Comparison of ENCODE assay signal across 8 cellular contexts in the genomic region with DNA sequence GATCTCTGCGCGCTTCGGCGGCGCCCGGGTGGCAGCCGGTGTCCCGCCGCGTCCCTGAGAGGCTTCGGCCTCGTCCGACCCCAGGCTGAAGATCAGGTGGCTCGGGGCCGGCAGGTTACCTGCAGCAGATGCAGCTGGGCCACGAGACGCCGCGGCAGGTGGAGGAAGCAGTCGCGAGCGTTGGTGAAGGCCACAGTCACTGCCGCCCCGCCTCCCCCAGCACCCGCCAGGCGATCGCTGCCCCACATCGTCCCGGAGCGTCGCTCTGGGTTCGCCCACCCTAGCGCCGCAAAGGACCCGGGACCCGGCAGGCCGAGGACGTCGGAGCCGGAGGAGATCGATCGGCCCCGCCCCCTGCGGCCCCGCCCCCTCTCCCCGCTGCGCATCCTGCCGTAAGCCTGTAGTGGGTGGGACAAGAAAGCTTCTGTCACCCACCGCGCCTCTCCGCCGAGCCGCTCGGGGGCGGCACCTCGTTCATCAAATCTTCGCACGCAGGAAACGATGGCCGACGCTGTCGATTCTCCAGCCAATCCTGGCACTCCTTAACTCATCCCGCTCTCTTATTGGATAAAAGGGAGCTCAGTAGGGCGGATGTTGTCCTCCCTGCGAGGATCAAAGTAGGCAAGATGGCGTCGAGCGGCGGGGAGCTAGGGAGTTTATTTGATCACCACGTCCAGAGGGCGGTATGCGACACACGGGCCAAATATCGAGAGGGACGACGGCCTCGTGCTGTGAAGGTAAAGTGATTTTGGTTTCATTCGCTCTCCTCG. TPM values are rescaled to one million over a fixed set of nuclear protein-coding genes. Genes with fewer than 3 reads are reported as not detected.
DNase-seq lines count a peak whose midpoint lies in the region; ATAC-seq and TF ChIP-seq lines count a peak whose summit lies in the region.

A gene (minus strand): TSS at position 333 of the 770 bp plus-strand sequence. CDS start 85 bp downstream, at position 248.
A gene (plus strand): TSS at position 608 of the 770 bp plus-strand sequence. CDS start 19 bp downstream, at position 627.

- ATAC-seq in GM19328 (IDR thresholded peaks at IDR 0.05; ENCODE audit: unreplicated experiment) (peak; percentile 94), HG03520 (IDR thresholded peaks at IDR 0.05; ENCODE audit: unreplicated experiment) (peak; percentile 93)

- peak within 1 kb of the TSS; percentile 98 for H3K27ac Mint-ChIP-seq in activated CD4-positive, alpha-beta T cell treated with anti-CD3 and anti-CD28 coated beads, Interleukin-2, amount 10 ng/mL, durations not matched to agents 24 days and 14 days

- peaks cover 29% of the 10 kb centered on the region for H3K36me3 Mint-ChIP-seq in activated CD4-positive, alpha-beta T cell treated with anti-CD3 and anti-CD28 coated beads, Interleukin-2, amount 10 ng/mL, durations not matched to agents 24 days and 14 days (ENCODE audit: low read depth)

- peak within 1 kb of the TSS; percentile 83 to 90 for H3K9ac ChIP-seq in colonic mucosa (ENCODE audit: low read depth in 2 of 2, low read length in 2 of 2)

- H3K4me1 ChIP-seq in colonic mucosa = no peaks in the 10 kb centered on the region

- no peaks in the 10 kb centered on the region for H3K27me3 ChIP-seq in colonic mucosa
- H3K27me3 ChIP-seq in layer of hippocampus (ENCODE audit: control insufficient read depth, insufficient read depth, low read length) = no peaks in the 10 kb centered on the region

- H3K4me1 Mint-ChIP-seq in activated CD4-positive, alpha-beta T cell treated with anti-CD3 and anti-CD28 coated beads, Interleukin-2, amount 10 ng/mL, durations not matched to agents 24 days and 14 days = peaks cover 22% of the 10 kb centered on the region

- DNase-seq in NCI-H526 treated with DMSO at 0.1 percent for 48 hours (lab: John Stamatoyannopoulos, UW) = peak; percentile 99
- DNase-seq in activated CD4-positive, alpha-beta T cell treated with anti-CD3 and anti-CD28 coated beads, Interleukin-2, amount 10 ng/mL, durations not matched to agents 24 days and 14 days = peak; percentile 98
- peak; percentile 97 for DNase-seq in colonic mucosa
- peak; percentile 88 to 91 for DNase-seq in stimulated activated CD4-positive, alpha-beta T cell treated with anti-CD3 and anti-CD28 coated beads, Interleukin-1b, Interleukin-23, amount 100 ng/mL, for 4 hours (ENCODE audit: low read depth in 2 of 2)

- no peaks in the 10 kb centered on the region for H3K9me3 ChIP-seq in colonic mucosa

- H3K27me3 Mint-ChIP-seq in activated CD4-positive, alpha-beta T cell treated with anti-CD3 and anti-CD28 coated beads, Interleukin-2, amount 10 ng/mL, durations not matched to agents 24 days and 14 days = peaks cover 2% of the 10 kb centered on the region

- TF ChIP-seq CTCF in C4-2B (conservative IDR thresholded peaks at IDR 0.05) (peak; percentile 82), colonic mucosa (IDR thresholded peaks at IDR 0.05) (peak; percentile 35)

- H3K9me3 Mint-ChIP-seq in activated CD4-positive, alpha-beta T cell treated with anti-CD3 and anti-CD28 coated beads, Interleukin-2, amount 10 ng/mL, durations not matched to agents 24 days and 14 days = peaks cover 4% of the 10 kb centered on the region

- peak within 1 kb of the TSS; percentile 98 for H3K4me3 Mint-ChIP-seq in activated CD4-positive, alpha-beta T cell treated with anti-CD3 and anti-CD28 coated beads, Interleukin-2, amount 10 ng/mL, durations not matched to agents 24 days and 14 days

- H3K36me3 ChIP-seq in colonic mucosa = peaks cover 15% of the 10 kb centered on the region

- intact Hi-C loops in activated CD4-positive, alpha-beta T cell treated with anti-CD3 and anti-CD28 coated beads, Interleukin-2, amount 10 ng/mL, durations not matched to agents 24 days and 14 days (cut with micrococcal nuclease) = loop anchor here (1.0 to 5.0 kb wide), 13 partner anchors 44 to 1474 kb away; a partner anchor contains a TSS
- intact Hi-C loops in colonic mucosa (cut with DNase I) = loop anchor here (10.0 kb wide), 1 partner anchor 74 kb away; no protein-coding TSS in a partner anchor

- peak within 1 kb of the TSS; percentile 77 for H3K4me3 ChIP-seq in colonic mucosa

- H3K27ac ChIP-seq in C4-2B (peak within 1 kb of the TSS; percentile 77), colonic mucosa (peak within 1 kb of the TSS; percentile 81), layer of hippocampus (ENCODE audit: low read depth, low read length) (peak within 1 kb of the TSS; percentile 87)

RNA-seq across cellular contexts. Expression of the first gene that starts in this region (rescaled TPM):
- 14.4 and 14.8 TPM in 2 replicates for total RNA-seq in activated CD4-positive, alpha-beta T cell treated with anti-CD3 and anti-CD28 coated beads, Interleukin-2, amount 10 ng/mL, durations not matched to agents 24 days and 14 days
- total RNA-seq in colonic mucosa = 10 to 100 TPM; 18.4 to 20.6 TPM

RNA-seq across cellular contexts. Expression of the second gene that starts in this region (rescaled TPM):
- 14.4 and 17.3 TPM in 2 replicates for total RNA-seq in activated CD4-positive, alpha-beta T cell treated with anti-CD3 and anti-CD28 coated beads, Interleukin-2, amount 10 ng/mL, durations not matched to agents 24 days and 14 days
- total RNA-seq in colonic mucosa = 10 to 100 TPM in 1 of 2 donors, 1 to 10 TPM in 1; 9.2 to 10.2 TPM

Comparison
In these comparisons a context has a peak if more than half of its experiments do, and no peak if none do; other contexts are left out.
1. Peak in every context shown above with its lines: DNase-seq, ATAC-seq, H3K4me3 ChIP-seq and H3K27ac ChIP-seq.